In genomic region chr15:80026310-80026709, GRCh38 we compare ENCODE assay signal across 19 cellular contexts. TPM values are rescaled to one million over a fixed set of nuclear protein-coding genes. Genes with fewer than 3 reads are reported as not detected.
DNase-seq lines count a peak whose midpoint lies in the region; ATAC-seq and TF ChIP-seq lines count a peak whose summit lies in the region.
"Had no signal": no experiment of that assay in that cellular context is flagged by ENCODE, and none has a peak within 500 bp of the region (broad histone marks: within the 10 kb centered on the region; RNA-seq: fewer than 3 reads in every experiment).

No MANE protein-coding gene starts in this region.

- ATAC-seq in HG03378 (IDR thresholded peaks at IDR 0.05; ENCODE audit: unreplicated experiment) = no peak
- no peak for ATAC-seq in naive thymus-derived CD4-positive, alpha-beta T cell
- ATAC-seq: Panc1 had no signal

- H3K36me3 Mint-ChIP-seq in endodermal cell (ENCODE audit: low read depth) (no peaks in the 10 kb centered on the region), neural progenitor cell (no peaks in the 10 kb centered on the region)
- H3K36me3 Mint-ChIP-seq in naive thymus-derived CD4-positive, alpha-beta T cell = peaks cover 0 to 10% (median 7%) of the 10 kb centered on the region in 5 donors

- H3K36me3 ChIP-seq in BLaER1 = no peaks in the 10 kb centered on the region
- no peaks in the 10 kb centered on the region for H3K36me3 ChIP-seq in endodermal cell (ENCODE audit: control insufficient read depth, insufficient read depth, low read length)
- no peaks in the 10 kb centered on the region for H3K36me3 ChIP-seq in neural progenitor cell
- H3K36me3 ChIP-seq in naive thymus-derived CD4-positive, alpha-beta T cell (ENCODE audit: control insufficient read depth in 2 of 3, insufficient read depth in 3 of 3, low read length in 3 of 3) = no peaks in the 10 kb centered on the region
- H3K36me3 ChIP-seq: MG63 had no signal

- H3K27ac Mint-ChIP-seq in endodermal cell (no peak overlapping the region), neural progenitor cell (peak overlapping the region; percentile 95)
- peak overlapping the region in 2 of 9 donors; percentile 6 to 19 for H3K27ac Mint-ChIP-seq in naive thymus-derived CD4-positive, alpha-beta T cell
- H3K27ac Mint-ChIP-seq: HFFc6 had no signal

- H3K4me3 Mint-ChIP-seq in endodermal cell (no peak overlapping the region), neural progenitor cell (no peak overlapping the region)
- peak overlapping the region in 1 of 10 donors; percentile 7 for H3K4me3 Mint-ChIP-seq in naive thymus-derived CD4-positive, alpha-beta T cell
- H3K4me3 Mint-ChIP-seq: HFFc6 had no signal

- H3K27me3 Mint-ChIP-seq in endodermal cell (ENCODE audit: insufficient read depth) (no peaks in the 10 kb centered on the region), neural progenitor cell (ENCODE audit: insufficient read depth, low read depth) (peaks cover 3% of the 10 kb centered on the region)
- no peaks in the 10 kb centered on the region for H3K27me3 Mint-ChIP-seq in naive thymus-derived CD4-positive, alpha-beta T cell

- H3K4me3 ChIP-seq in BLaER1 = no peak overlapping the region
- H3K4me3 ChIP-seq in endodermal cell (ENCODE audit: low read length) = no peak overlapping the region
- no peak overlapping the region for H3K4me3 ChIP-seq in neural progenitor cell
- no peak overlapping the region for H3K4me3 ChIP-seq in naive thymus-derived CD4-positive, alpha-beta T cell (ENCODE audit: low read length)
- H3K4me3 ChIP-seq: MG63 had no signal

- TF ChIP-seq CTCF in endodermal cell (conservative IDR thresholded peaks at IDR 0.05) (no peak), neural progenitor cell (IDR thresholded peaks at IDR 0.05) (no peak)

- CTCF ChIA-PET in naive thymus-derived CD4-positive, alpha-beta T cell (lab: Charles Lee) = no interaction called here

- H3K27me3 ChIP-seq in BLaER1 (no peaks in the 10 kb centered on the region), endodermal cell (ENCODE audit: control insufficient read depth, insufficient read depth, low read length, poor library complexity, severe bottlenecking) (no peaks in the 10 kb centered on the region), neural progenitor cell (no peaks in the 10 kb centered on the region)
- peaks cover 0 to 3% of the 10 kb centered on the region in 2 donors for H3K27me3 ChIP-seq in naive thymus-derived CD4-positive, alpha-beta T cell (ENCODE audit: control insufficient read depth in 2 of 2, insufficient read depth in 2 of 2, low read length in 2 of 2)
- H3K27me3 ChIP-seq: MG63 had no signal

- H3K27ac ChIP-seq in BLaER1 (peak overlapping the region; percentile 1; the same call in 1 of the 2 replicates), endodermal cell (ENCODE audit: low read depth, low read length) (peak overlapping the region; percentile 64), neural progenitor cell (peak overlapping the region; percentile 52)
- H3K27ac ChIP-seq in naive thymus-derived CD4-positive, alpha-beta T cell (ENCODE audit: low read depth, low read length) = no peak overlapping the region

- H3K9me3 ChIP-seq in BLaER1 (no peaks in the 10 kb centered on the region), endodermal cell (ENCODE audit: control insufficient read depth, low read length) (no peaks in the 10 kb centered on the region), neural progenitor cell (ENCODE audit: low read depth) (no peaks in the 10 kb centered on the region)
- peaks cover 0 to 4% (median 0%) of the 10 kb centered on the region in 3 experiments for H3K9me3 ChIP-seq in naive thymus-derived CD4-positive, alpha-beta T cell (ENCODE audit: control insufficient read depth in 2 of 3, low read length in 3 of 3)
- H3K9me3 ChIP-seq: MG63 had no signal

- WGBS in endodermal cell (ENCODE audit: insufficient coverage in 1 of 2, insufficient read length in 1 of 2), 2 experiments = 54 to 84% methylated on average over 2 to 3 of the region's 3 CpGs

- POLR2A ChIA-PET in naive thymus-derived CD4-positive, alpha-beta T cell (lab: Charles Lee) = no interaction called here

- H4K20me1 ChIP-seq in BLaER1 (no peaks in the 10 kb centered on the region), neural progenitor cell (ENCODE audit: low read depth) (no peaks in the 10 kb centered on the region)

- intact Hi-C loops in naive thymus-derived CD4-positive, alpha-beta T cell (cut with micrococcal nuclease) = no loop called here

- H2AFZ ChIP-seq in neural progenitor cell (replicated peaks) = peak overlapping the region; percentile 2

- no peaks in the 10 kb centered on the region for H3K79me2 ChIP-seq in neural progenitor cell (ENCODE audit: low read depth)

- H3F3A ChIP-seq in neural progenitor cell (ENCODE audit: low read depth) = peaks cover 20% of the 10 kb centered on the region

- no peak overlapping the region for H3K9ac ChIP-seq in BLaER1
- H3K9ac ChIP-seq in endodermal cell (ENCODE audit: extremely low read depth, low read length, poor library complexity, severe bottlenecking) = no peak overlapping the region
- H3K9ac ChIP-seq in neural progenitor cell = no peak overlapping the region

- H3K4me1 Mint-ChIP-seq in endodermal cell (peaks cover 6% of the 10 kb centered on the region), neural progenitor cell (peaks cover 16% of the 10 kb centered on the region)
- H3K4me1 Mint-ChIP-seq in naive thymus-derived CD4-positive, alpha-beta T cell = peaks cover 8 to 27% (median 12%) of the 10 kb centered on the region in 7 donors

- H3K4me2 ChIP-seq in BLaER1 (peak overlapping the region; percentile 57), neural progenitor cell (peak overlapping the region; percentile 40)

- no peaks in the 10 kb centered on the region for H3K9me3 Mint-ChIP-seq in endodermal cell
- no peaks in the 10 kb centered on the region for H3K9me3 Mint-ChIP-seq in neural progenitor cell
- H3K9me3 Mint-ChIP-seq in naive thymus-derived CD4-positive, alpha-beta T cell = peaks cover 0 to 8% (median 0%) of the 10 kb centered on the region in 11 donors
- H3K9me3 Mint-ChIP-seq: HFFc6 had no signal

- DNase-seq in COLO829 (ENCODE audit: low spot score) (peak; percentile 68), endodermal cell (no peak), neural progenitor cell (ENCODE audit: low spot score) (peak; percentile 33), ecto neural progenitor cell (ENCODE audit: low spot score) (no peak)
- DNase-seq in naive thymus-derived CD4-positive, alpha-beta T cell = no peak
- DNase-seq: GOT3, HFFc6, KG1, MG63, NCI-H1105, NCI-H187, NCI-H2171, NCI-H446 treated with DMSO at 0.1 percent for 48 hours, NCI-H774, Right ventricle myocardium superior had no signal

- H3K4me1 ChIP-seq in BLaER1 = peaks cover 28% of the 10 kb centered on the region
- no peaks in the 10 kb centered on the region for H3K4me1 ChIP-seq in endodermal cell (ENCODE audit: control insufficient read depth, insufficient read depth, low read length)
- peaks cover 16% of the 10 kb centered on the region for H3K4me1 ChIP-seq in neural progenitor cell
- no peaks in the 10 kb centered on the region for H3K4me1 ChIP-seq in naive thymus-derived CD4-positive, alpha-beta T cell (ENCODE audit: control insufficient read depth in 2 of 2, insufficient read depth in 2 of 2, low read length in 2 of 2)

RNA-seq across cellular contexts. Expression of gene ZFAND6, which starts 33.2 kb away (rescaled TPM):
- total RNA-seq in endodermal cell = 10 to 100 TPM; 84.5 to 86.2 TPM
- 122 TPM for polyA plus RNA-seq in endodermal cell (2013, experiment 1 of 2)
- 123 TPM for polyA plus RNA-seq in endodermal cell (2013, experiment 2 of 2)
- total RNA-seq in neural progenitor cell (ENCODE audit: low replicate concordance) = 221 and 329 TPM in 2 replicates
- 100 to 1,000 TPM in 1 of 5 experiments, 10 to 100 TPM in 4; 51.0 to 113 (median 65.5) TPM for total RNA-seq in naive thymus-derived CD4-positive, alpha-beta T cell
- 100 to 1,000 TPM in 1 of 2 donors, 10 to 100 TPM in 1; 89.2 to 105 TPM for polyA plus RNA-seq in naive thymus-derived CD4-positive, alpha-beta T cell

RNA-seq across cellular contexts. Expression of gene BCL2A1, which starts 55.3 kb away (rescaled TPM):
- total RNA-seq in endodermal cell = not detected
- polyA plus RNA-seq in endodermal cell (2013, experiment 1 of 2) = not detected
- not detected for polyA plus RNA-seq in endodermal cell (2013, experiment 2 of 2)
- total RNA-seq in neural progenitor cell (ENCODE audit: low replicate concordance) = not detected in 2 replicates
- total RNA-seq in naive thymus-derived CD4-positive, alpha-beta T cell = 100 to 1,000 TPM in 1 of 5 experiments, 10 to 100 TPM in 4; 27.3 to 119 (median 31.0) TPM
- 10 to 100 TPM; 28.1 to 29.4 TPM for polyA plus RNA-seq in naive thymus-derived CD4-positive, alpha-beta T cell
- polyA plus RNA-seq: BJ had no signal

Comparison
In these comparisons a context has a peak if more than half of its experiments do, and no peak if none do; other contexts are left out.
1. DNase-seq: peak in COLO829 (single experiment) and neural progenitor cell (single experiment); none in endodermal cell (single experiment), ecto neural progenitor cell (single experiment) and naive thymus-derived CD4-positive, alpha-beta T cell (0 of 9).
2. RNA of gene BCL2A1, which starts 55.3 kb away (total RNA-seq): 27.3 to 119 TPM in naive thymus-derived CD4-positive, alpha-beta T cell; not detected in endodermal cell and not detected in neural progenitor cell; every median in the first group is over 10 times any median in the second.